Comparison of ENCODE assay signal across 23 cellular contexts in genomic region chr7:158124671-158125079, GRCh38.
"Had no signal": no experiment of that assay in that cellular context is flagged by ENCODE, and none has a peak within 500 bp of the region (broad histone marks: within the 10 kb centered on the region; RNA-seq: fewer than 3 reads in every experiment).

No MANE protein-coding gene starts in this region.

- H3K4me3 Mint-ChIP-seq: dendritic cell treated with granulocyte-macrophage colony-stimulating factor and Interleukin-4, amounts not matched to agents 40 ng/mL and 50 ng/mL, for 4 days; memory B cell; naive thymus-derived CD4-positive, alpha-beta T cell; nephron progenitor cell; stimulated activated memory B cell treated with anti-CD40 and anti-IgM and Interleukin-4, amounts not matched to agents 10 μg/mL and 1 μg/mL and 100 μg/mL, for 72 hours; stimulated activated naive CD8-positive, alpha-beta T cell treated with anti-CD3 and anti-CD28 coated beads, Interleukin-15, Interleukin-2, amounts not matched to agents 100 ng/mL and 50 ng/mL, for 24 hours had no signal

- H3K4me3 ChIP-seq: cardiac muscle cell, left lung, lower lobe of right lung, ovary, thoracic aorta had no signal

- H3K36me3 Mint-ChIP-seq: memory B cell; stimulated activated memory B cell treated with anti-CD40 and anti-IgM and Interleukin-4, amounts not matched to agents 10 μg/mL and 1 μg/mL and 100 μg/mL, for 72 hours had no signal

- H3K9me3 ChIP-seq: lower lobe of right lung, ovary, thoracic aorta had no signal

- FAIRE-seq: colon, frontal cortex, islet of Langerhans had no signal

- H3K27ac Mint-ChIP-seq: dendritic cell treated with granulocyte-macrophage colony-stimulating factor and Interleukin-4, amounts not matched to agents 40 ng/mL and 50 ng/mL, for 4 days; memory B cell; naive thymus-derived CD4-positive, alpha-beta T cell; nephron progenitor cell; progenitor cell of endocrine pancreas; stimulated activated memory B cell treated with anti-CD40 and anti-IgM and Interleukin-4, amounts not matched to agents 10 μg/mL and 1 μg/mL and 100 μg/mL, for 72 hours; stimulated activated naive CD8-positive, alpha-beta T cell treated with anti-CD3 and anti-CD28 coated beads, Interleukin-15, Interleukin-2, amounts not matched to agents 100 ng/mL and 50 ng/mL, for 24 hours had no signal

- ATAC-seq: heart left ventricle; left lung; naive thymus-derived CD4-positive, alpha-beta T cell; right cardiac atrium; stimulated activated memory B cell treated with anti-CD40 and anti-IgM and Interleukin-4, amounts not matched to agents 10 μg/mL and 1 μg/mL and 100 μg/mL, for 72 hours had no signal

- H3K36me3 ChIP-seq: cardiac muscle cell, heart left ventricle, left lung, lower lobe of right lung, ovary, thoracic aorta had no signal

- H3K27me3 Mint-ChIP-seq: dendritic cell treated with granulocyte-macrophage colony-stimulating factor and Interleukin-4, amounts not matched to agents 40 ng/mL and 50 ng/mL, for 4 days; memory B cell; progenitor cell of endocrine pancreas; stimulated activated memory B cell treated with anti-CD40 and anti-IgM and Interleukin-4, amounts not matched to agents 10 μg/mL and 1 μg/mL and 100 μg/mL, for 72 hours; stimulated activated naive CD8-positive, alpha-beta T cell treated with anti-CD3 and anti-CD28 coated beads, Interleukin-15, Interleukin-2, amounts not matched to agents 100 ng/mL and 50 ng/mL, for 24 hours had no signal

- H3K4me1 ChIP-seq: heart left ventricle, left lung, lower lobe of right lung had no signal

- H3K4me1 Mint-ChIP-seq: memory B cell; naive thymus-derived CD4-positive, alpha-beta T cell; nephron progenitor cell; stimulated activated memory B cell treated with anti-CD40 and anti-IgM and Interleukin-4, amounts not matched to agents 10 μg/mL and 1 μg/mL and 100 μg/mL, for 72 hours had no signal

- H3K27ac ChIP-seq: cardiac muscle cell, heart left ventricle, left lung, lower lobe of right lung, ovary, thoracic aorta had no signal

- DNase-seq: cerebellar nuclear complex; heart left ventricle; hippocampal formation; lower lobe of right lung; naive thymus-derived CD4-positive, alpha-beta T cell; nephron progenitor cell; ovary; right cardiac atrium; stimulated activated CD4-positive, alpha-beta T cell treated with anti-CD3 and anti-CD28 coated beads, Interleukin-15, amount 100 ng/mL, for 24 hours; stimulated activated CD4-positive, alpha-beta T cell treated with anti-CD3 and anti-CD28 coated beads, Interleukin-1b, Interleukin-23, amount 100 ng/mL, for 48 hours; stimulated activated CD4-positive, alpha-beta T cell treated with anti-CD3 and anti-CD28 coated beads, Interleukin-4, amount 100 ng/mL, for 24 hours; trophoblast cell had no signal

- H3K27me3 ChIP-seq: cardiac muscle cell, heart left ventricle, left lung, ovary had no signal
